In genomic region chr11:11268706-11269105, GRCh38 we compare ENCODE assay signal across 29 cellular contexts.
"Had no signal": no experiment of that assay in that cellular context is flagged by ENCODE, and none has a peak within 500 bp of the region (broad histone marks: within the 10 kb centered on the region; RNA-seq: fewer than 3 reads in every experiment).

No MANE protein-coding gene starts in this region.

- H3K4me3 ChIP-seq: ascending aorta, breast epithelium, coronary artery, esophagus squamous epithelium, gastroesophageal sphincter had no signal

- H3K27me3 ChIP-seq: ascending aorta, breast epithelium, esophagus squamous epithelium, gastroesophageal sphincter had no signal

- H3K4me3 Mint-ChIP-seq: activated CD4-positive, alpha-beta memory T cell treated with anti-CD3 and anti-CD28 coated beads, Interleukin-2, amount 10 ng/mL, durations not matched to agents 7 days and 5 days; activated CD4-positive, alpha-beta T cell treated with anti-CD3 and anti-CD28 coated beads, Interleukin-2, amount 10 ng/mL, durations not matched to agents 7 days and 5 days; activated naive CD4-positive, alpha-beta T cell treated with anti-CD3 and anti-CD28 coated beads, Interleukin-2, amount 10 ng/mL, durations not matched to agents 7 days and 5 days; activated naive CD8-positive, alpha-beta T cell treated with anti-CD3 and anti-CD28 coated beads, Interleukin-2, amount 10 ng/mL, durations not matched to agents 7 days and 5 days; activated T-cell treated with anti-CD3 and anti-CD28 coated beads, Interleukin-2, amount 50 U/mL, for 24 hours; activated T-cell treated with anti-CD3 and anti-CD28 coated beads, Interleukin-2, amount 50 U/mL, for 72 hours; brain; central memory CD8-positive, alpha-beta T cell; effector memory CD8-positive, alpha-beta T cell; WTC11 had no signal

- H3K4me1 ChIP-seq: breast epithelium had no signal

- H3K9me3 Mint-ChIP-seq: activated CD4-positive, alpha-beta memory T cell treated with anti-CD3 and anti-CD28 coated beads, Interleukin-2, amount 10 ng/mL, durations not matched to agents 7 days and 5 days; activated CD4-positive, alpha-beta T cell treated with anti-CD3 and anti-CD28 coated beads, Interleukin-2, amount 10 ng/mL, durations not matched to agents 7 days and 5 days; activated naive CD4-positive, alpha-beta T cell treated with anti-CD3 and anti-CD28 coated beads, Interleukin-2, amount 10 ng/mL, durations not matched to agents 7 days and 5 days; activated naive CD4-positive, alpha-beta T cell treated with anti-CD3 and anti-CD28 coated beads, Interleukin-2, amount 50 U/mL, for 72 hours; activated naive CD8-positive, alpha-beta T cell treated with anti-CD3 and anti-CD28 coated beads, Interleukin-2, amount 10 ng/mL, durations not matched to agents 7 days and 5 days; activated T-cell treated with anti-CD3 and anti-CD28 coated beads, Interleukin-2, amount 50 U/mL, for 24 hours; activated T-cell treated with anti-CD3 and anti-CD28 coated beads, Interleukin-2, amount 50 U/mL, for 72 hours; central memory CD8-positive, alpha-beta T cell; effector memory CD8-positive, alpha-beta T cell had no signal

- H3K27me3 Mint-ChIP-seq: activated CD4-positive, alpha-beta T cell treated with anti-CD3 and anti-CD28 coated beads, Interleukin-2, amount 10 ng/mL, durations not matched to agents 7 days and 5 days; brain had no signal

- ATAC-seq: activated naive CD4-positive, alpha-beta T cell treated with anti-CD3 and anti-CD28 coated beads, Interleukin-2, amount 50 U/mL, for 72 hours; activated T-cell treated with anti-CD3 and anti-CD28 coated beads, Interleukin-2, amount 50 U/mL, for 72 hours; effector memory CD8-positive, alpha-beta T cell; gastroesophageal sphincter; WTC11 had no signal

- H3K27ac ChIP-seq: ascending aorta, breast epithelium, coronary artery, epithelial cell of prostate, esophagus squamous epithelium, gastroesophageal sphincter, VCaP had no signal

- H3K36me3 ChIP-seq: breast epithelium, esophagus squamous epithelium had no signal

- H3K9me3 ChIP-seq: ascending aorta, breast epithelium, esophagus squamous epithelium, gastroesophageal sphincter had no signal

- DNase-seq: activated CD4-positive, alpha-beta memory T cell treated with anti-CD3 and anti-CD28 coated beads, Interleukin-2, amount 10 ng/mL, durations not matched to agents 7 days and 5 days; activated CD4-positive, alpha-beta T cell treated with anti-CD3 and anti-CD28 coated beads for 1 hour; activated CD4-positive, alpha-beta T cell treated with anti-CD3 and anti-CD28 coated beads for 4 hours; activated CD4-positive, alpha-beta T cell treated with anti-CD3 and anti-CD28 coated beads, Interleukin-2, amount 10 ng/mL, durations not matched to agents 7 days and 5 days; activated CD4-positive, alpha-beta T cell treated with anti-CD3 and anti-CD28 coated beads, Interleukin-2, amount 50 U/mL, for 4 hours; activated CD8-positive, alpha-beta memory T cell treated with anti-CD3 and anti-CD28 coated beads, Interleukin-2, amount 50 U/mL, for 48 hours; activated gamma-delta T cell; activated naive CD4-positive, alpha-beta T cell; activated naive CD4-positive, alpha-beta T cell treated with anti-CD3 and anti-CD28 coated beads, Interleukin-2, amount 10 ng/mL, durations not matched to agents 7 days and 5 days; activated naive CD8-positive, alpha-beta T cell treated with anti-CD3 and anti-CD28 coated beads, Interleukin-2, amount 10 ng/mL, durations not matched to agents 7 days and 5 days; activated T-cell treated with anti-CD3 and anti-CD28 coated beads for 4 hours; activated T-cell treated with anti-CD3 and anti-CD28 coated beads, Interleukin-2, amount 50 U/mL, for 24 hours; activated T-cell treated with anti-CD3 and anti-CD28 coated beads, Interleukin-2, amount 50 U/mL, for 72 hours; dermis blood vessel endothelial cell; effector CD4-positive, alpha-beta T cell; effector memory CD8-positive, alpha-beta T cell; esophagus squamous epithelium; foreskin melanocyte; T-helper 2 cell had no signal

- H3K27ac Mint-ChIP-seq: activated CD4-positive, alpha-beta memory T cell treated with anti-CD3 and anti-CD28 coated beads, Interleukin-2, amount 10 ng/mL, durations not matched to agents 7 days and 5 days; activated CD4-positive, alpha-beta T cell treated with anti-CD3 and anti-CD28 coated beads, Interleukin-2, amount 10 ng/mL, durations not matched to agents 7 days and 5 days; activated naive CD4-positive, alpha-beta T cell treated with anti-CD3 and anti-CD28 coated beads, Interleukin-2, amount 10 ng/mL, durations not matched to agents 7 days and 5 days; activated naive CD4-positive, alpha-beta T cell treated with anti-CD3 and anti-CD28 coated beads, Interleukin-2, amount 50 U/mL, for 72 hours; activated naive CD8-positive, alpha-beta T cell treated with anti-CD3 and anti-CD28 coated beads, Interleukin-2, amount 10 ng/mL, durations not matched to agents 7 days and 5 days; activated T-cell treated with anti-CD3 and anti-CD28 coated beads, Interleukin-2, amount 50 U/mL, for 24 hours; activated T-cell treated with anti-CD3 and anti-CD28 coated beads, Interleukin-2, amount 50 U/mL, for 72 hours; brain; effector memory CD8-positive, alpha-beta T cell; WTC11 had no signal

- H3K4me1 Mint-ChIP-seq: activated CD4-positive, alpha-beta memory T cell treated with anti-CD3 and anti-CD28 coated beads, Interleukin-2, amount 10 ng/mL, durations not matched to agents 7 days and 5 days; activated CD4-positive, alpha-beta T cell treated with anti-CD3 and anti-CD28 coated beads, Interleukin-2, amount 10 ng/mL, durations not matched to agents 7 days and 5 days; activated naive CD4-positive, alpha-beta T cell treated with anti-CD3 and anti-CD28 coated beads, Interleukin-2, amount 10 ng/mL, durations not matched to agents 7 days and 5 days; central memory CD8-positive, alpha-beta T cell had no signal

- H3K36me3 Mint-ChIP-seq: activated naive CD4-positive, alpha-beta T cell treated with anti-CD3 and anti-CD28 coated beads, Interleukin-2, amount 10 ng/mL, durations not matched to agents 7 days and 5 days; activated naive CD4-positive, alpha-beta T cell treated with anti-CD3 and anti-CD28 coated beads, Interleukin-2, amount 50 U/mL, for 72 hours; activated naive CD8-positive, alpha-beta T cell treated with anti-CD3 and anti-CD28 coated beads, Interleukin-2, amount 10 ng/mL, durations not matched to agents 7 days and 5 days had no signal
